In genomic region chr20:17843246-17844132, GRCh38 we compare ENCODE assay signal across 8 cellular contexts.
DNase-seq lines count a peak whose midpoint lies in the region; ATAC-seq and TF ChIP-seq lines count a peak whose summit lies in the region.

No MANE protein-coding gene starts in this region.

- H3K9me3 ChIP-seq in tibial nerve: peaks cover 0 to 4% (median 0%) of the 10 kb centered on the region in 4 donors

- peak in 1 of 2 donors; percentile 66 for TF ChIP-seq EP300 in tibial nerve (IDR thresholded peaks at IDR 0.05)

- no peaks in the 10 kb centered on the region for H3K36me3 ChIP-seq in tibial nerve

- peaks cover 19% of the 10 kb centered on the region for H3K4me1 Mint-ChIP-seq in activated T-helper 17 cell treated with anti-CD3 and anti-CD28 coated beads, Interleukin-2, amount 50 U/mL, for 72 hours

- H3K4me3 ChIP-seq in HFF-Myc (replicated peaks; ENCODE audit: low read depth, low read length) (0 out of 2 replicates have a peak overlapping the region, but pooled peaks have one; percentile 6), tibial nerve (no peak overlapping the region)

- H3K27me3 ChIP-seq in tibial nerve: no peaks in the 10 kb centered on the region

- peak; percentile 95 for ATAC-seq in activated T-helper 17 cell treated with anti-CD3 and anti-CD28 coated beads, Interleukin-2, amount 50 U/mL, for 72 hours (replicated peaks)

- no peaks in the 10 kb centered on the region for H3K36me3 Mint-ChIP-seq in activated T-helper 17 cell treated with anti-CD3 and anti-CD28 coated beads, Interleukin-2, amount 50 U/mL, for 72 hours (ENCODE audit: low read depth)

- DNase-seq in AG20443 (ENCODE audit: low spot score) (peak; percentile 89), HFF-Myc (ENCODE audit: extremely low read depth, low read depth) (no peak), iris pigment epithelial cell (ENCODE audit: low read depth) (peak; percentile 94), tibial nerve (ENCODE audit: low spot score in 2 of 2) (peak; percentile 37 to 65), NCI-H2171 (lab: John Stamatoyannopoulos, UW) (no peak), cerebellar nuclear complex (lab: John Stamatoyannopoulos, UW) (no peak), NCI-H69 (lab: John Stamatoyannopoulos, UW) (no peak)

- no peak for TF ChIP-seq POLR2A in tibial nerve (IDR thresholded peaks at IDR 0.05)

- H3K9me3 Mint-ChIP-seq in activated T-helper 17 cell treated with anti-CD3 and anti-CD28 coated beads, Interleukin-2, amount 50 U/mL, for 72 hours: no peaks in the 10 kb centered on the region

- H3K27ac ChIP-seq in tibial nerve: peak overlapping the region; percentile 31 to 84 (median 58)

- H3K27me3 Mint-ChIP-seq in activated T-helper 17 cell treated with anti-CD3 and anti-CD28 coated beads, Interleukin-2, amount 50 U/mL, for 72 hours: no peaks in the 10 kb centered on the region

- WGBS in tibial nerve, 2 donors: 52 to 53% methylated on average over 13 to 14 of the region's 14 CpGs

- peak overlapping the region; percentile 21 for H3K27ac Mint-ChIP-seq in activated T-helper 17 cell treated with anti-CD3 and anti-CD28 coated beads, Interleukin-2, amount 50 U/mL, for 72 hours

- peak overlapping the region; percentile 34 for H3K4me3 Mint-ChIP-seq in activated T-helper 17 cell treated with anti-CD3 and anti-CD28 coated beads, Interleukin-2, amount 50 U/mL, for 72 hours

- peaks cover 0 to 35% (median 26%) of the 10 kb centered on the region in 4 donors for H3K4me1 ChIP-seq in tibial nerve

- TF ChIP-seq CTCF in HFF-Myc (IDR thresholded peaks at IDR 0.05; ENCODE audit: low read depth, low read length, missing control alignments) (no peak), tibial nerve (IDR thresholded peaks at IDR 0.05) (no peak)

Comparison
In these comparisons a context has a peak if more than half of its experiments do, and no peak if none do; other contexts are left out.
1. DNase-seq: peak in AG20443 (single experiment), iris pigment epithelial cell (single experiment) and tibial nerve (2 of 2); none in HFF-Myc (single experiment), NCI-H2171 (single experiment), cerebellar nuclear complex (0 of 2) and NCI-H69 (single experiment).